30 cellular contexts compared by ENCODE assay signal in genomic region chr9:13971910-13972655, GRCh38.
DNase-seq lines count a peak whose midpoint lies in the region; ATAC-seq, FAIRE-seq and TF ChIP-seq lines count a peak whose summit lies in the region.
"Had no signal": no experiment of that assay in that cellular context is flagged by ENCODE, and none has a peak within 500 bp of the region (broad histone marks: within the 10 kb centered on the region; RNA-seq: fewer than 3 reads in every experiment).

No MANE protein-coding gene starts in this region.

- POLR2A ChIA-PET in K562 (lab: Yijun Ruan, JAX), result no interaction called here

- H3K27ac ChIP-seq in heart right ventricle, result peak overlapping the region in 4 of 10 donors; percentile 18 to 39 (median 32)
- H3K27ac ChIP-seq in right atrium auricular region, result no peak overlapping the region
- H3K27ac ChIP-seq in K562 (ENCODE audit: extremely low read depth, low read depth, low read length), result no peak overlapping the region
- H3K27ac ChIP-seq in thyroid gland, result peak overlapping the region; percentile 78 to 93 (median 84)
- H3K27ac ChIP-seq: breast epithelium, coronary artery, esophagus squamous epithelium, Peyer's patch, SJSA1, thoracic aorta had no signal

- H3K4me3 ChIP-seq in heart right ventricle, result no peak overlapping the region
- no peak overlapping the region for H3K4me3 ChIP-seq in right atrium auricular region
- no peak overlapping the region for H3K4me3 ChIP-seq in K562
- H3K4me3 ChIP-seq in thyroid gland (replicated peaks in 1 of 3), result no peak overlapping the region
- H3K4me3 ChIP-seq: breast epithelium, coronary artery, esophagus squamous epithelium, Peyer's patch, SJSA1, thoracic aorta had no signal

- TF ChIP-seq CTCF in heart right ventricle (IDR thresholded peaks at IDR 0.05) (no peak), right atrium auricular region (IDR thresholded peaks at IDR 0.05) (no peak), K562 (IDR thresholded peaks at IDR 0.05 in 2 of 3, conservative IDR thresholded peaks at IDR 0.05 in 1 of 3; ENCODE audit: insufficient read depth in 2 of 3, low read depth in 1 of 3, low read length in 3 of 3) (no peak), thyroid gland (IDR thresholded peaks at IDR 0.05) (no peak)

- ATAC-seq in heart right ventricle, result peak in 6 of 8 donors; percentile 9 to 56 (median 36)
- no peak for ATAC-seq in K562
- ATAC-seq in HG02970 (IDR thresholded peaks at IDR 0.05; ENCODE audit: low FRiP score, unreplicated experiment), result no peak
- ATAC-seq: T-cell had no signal

- H3K4me2 ChIP-seq in K562 (ENCODE audit: insufficient read depth, low read length), result no peak overlapping the region

- 50 to 62% methylated on average over 10 of the region's 10 CpGs for WGBS in heart right ventricle, 2 donors
- WGBS in K562 (ENCODE audit: insufficient coverage, low coverage, missing lambda C conversion rate), result 1% methylated on average over 8 of the region's 10 CpGs
- 29 to 33% methylated on average over 10 of the region's 10 CpGs for WGBS in thyroid gland, 2 donors

- TF ChIP-seq POLR2A in K562 (conservative IDR thresholded peaks at IDR 0.05) (no peak), thyroid gland (IDR thresholded peaks at IDR 0.05) (no peak)

- no peak for FAIRE-seq in K562 (lab: Jason Lieb, UNC)
- FAIRE-seq: frontal cortex, GM12891, islet of Langerhans had no signal

- H3K9me3 ChIP-seq in heart right ventricle (no peaks in the 10 kb centered on the region), right atrium auricular region (no peaks in the 10 kb centered on the region), K562 (replicated peaks; ENCODE audit: control insufficient read depth, insufficient read depth, low read depth, low read length) (no peaks in the 10 kb centered on the region), thyroid gland (no peaks in the 10 kb centered on the region)
- H3K9me3 ChIP-seq: BE2C, breast epithelium, Caco-2, esophagus squamous epithelium, Peyer's patch, SJSA1, thoracic aorta had no signal

- no peak overlapping the region for H2AFZ ChIP-seq in K562 (ENCODE audit: low read depth, low read length)

- peaks cover 3 to 43% (median 19%) of the 10 kb centered on the region in 9 donors for H3K4me1 ChIP-seq in heart right ventricle
- H3K4me1 ChIP-seq in right atrium auricular region, result peaks cover 0 to 23% of the 10 kb centered on the region in 2 donors
- H3K4me1 ChIP-seq in K562 (replicated peaks in 1 of 2; ENCODE audit: control insufficient read depth in 2 of 2, insufficient read depth in 2 of 2, low read length in 2 of 2), result no peaks in the 10 kb centered on the region
- H3K4me1 ChIP-seq in thyroid gland, result peaks cover 51 to 53% of the 10 kb centered on the region in 2 donors
- H3K4me1 ChIP-seq: breast epithelium, Caco-2, esophagus squamous epithelium, Peyer's patch, SJSA1 had no signal

- in situ Hi-C loops in K562 (cut with MboI), result no loop called here

- CTCF ChIA-PET in K562 (lab: Yijun Ruan, JAX; ENCODE audit: low intra/inter-chr PET ratio), result no interaction called here

- no peaks in the 10 kb centered on the region for H3K79me2 ChIP-seq in K562 (ENCODE audit: control insufficient read depth, insufficient read depth, low read length)

- no TSS peak for BruUV-seq in K562 (replicated peaks; lab: Mats Ljungman, UMichigan)

- H3K9me1 ChIP-seq in K562 (ENCODE audit: control insufficient read depth, insufficient read depth, low read length), result no peaks in the 10 kb centered on the region

- no peak for TF ChIP-seq EP300 in K562 (IDR thresholded peaks at IDR 0.05; ENCODE audit: low read length)

- intact Hi-C loops in heart right ventricle (cut with DNase I) (no loop called here), K562 (cut with micrococcal nuclease) (no loop called here), thyroid gland (cut with DNase I) (no loop called here)

- no peak overlapping the region for H3K9ac ChIP-seq in K562 (ENCODE audit: insufficient read depth in 1 of 2, low read depth in 2 of 2, low read length in 2 of 2)

- no peaks in the 10 kb centered on the region for H4K20me1 ChIP-seq in K562 (replicated peaks; ENCODE audit: control insufficient read depth, insufficient read depth, low read length)

- DNase-seq in heart right ventricle, result no peak
- DNase-seq in right atrium auricular region (ENCODE audit: low spot score), result no peak
- DNase-seq in K562 (ENCODE audit: extremely low read depth in 1 of 4, low spot score in 3 of 4), result no peak
- DNase-seq in kidney tubule cell (ENCODE audit: low spot score), result peak; percentile 52
- DNase-seq in thyroid gland, result peak; percentile 79 to 85
- no peak for DNase-seq in NCI-H128 (lab: John Stamatoyannopoulos, UW; ENCODE audit: unreplicated experiment)
- DNase-seq in middle frontal gyrus (ENCODE audit: extremely low spot score, low spot score), result no peak
- DNase-seq: activated CD4-positive, alpha-beta T cell treated with anti-CD3 and anti-CD28 coated beads, Interleukin-2, amount 10 ng/mL, durations not matched to agents 24 days and 14 days; activated naive CD4-positive, alpha-beta T cell; activated T-cell treated with anti-CD3 and anti-CD28 coated beads, Interleukin-2, amount 50 U/mL, for 48 hours; BE2C; Caco-2; esophagus squamous epithelium; H7; hypothalamus; NCI-H1092 treated with DMSO at 0.1 percent for 48 hours; NCI-H1930; nucleus accumbens; Peyer's patch; stimulated activated CD4-positive, alpha-beta T cell treated with anti-CD3 and anti-CD28 coated beads, Interleukin-4, amount 100 ng/mL, for 24 hours; stimulated activated naive CD4-positive, alpha-beta T cell treated with Interleukin-2 at 50 U/mL for 16 hours; T-cell had no signal

- TF ChIP-seq RAD21 in K562 (CRISPR knock-in tag; conservative IDR thresholded peaks at IDR 0.05 in 1 of 2, IDR thresholded peaks at IDR 0.05 in 1 of 2), result no peak

- H3K36me3 ChIP-seq in heart right ventricle (no peaks in the 10 kb centered on the region), right atrium auricular region (no peaks in the 10 kb centered on the region), K562 (ENCODE audit: control insufficient read depth, insufficient read depth, low read length) (no peaks in the 10 kb centered on the region), thyroid gland (no peaks in the 10 kb centered on the region)
- H3K36me3 ChIP-seq: BE2C, breast epithelium, esophagus squamous epithelium, Peyer's patch, SJSA1, thoracic aorta had no signal

- H3K27me3 ChIP-seq in heart right ventricle (no peaks in the 10 kb centered on the region), right atrium auricular region (no peaks in the 10 kb centered on the region), K562 (ENCODE audit: control insufficient read depth in 2 of 2, insufficient read depth in 2 of 2, low read length in 2 of 2) (no peaks in the 10 kb centered on the region; a peak in 1 of 5 replicates), thyroid gland (no peaks in the 10 kb centered on the region)
- H3K27me3 ChIP-seq: BE2C, breast epithelium, esophagus squamous epithelium, Peyer's patch, SJSA1 had no signal

TF ChIP-seq in K562, 482 proteins besides CTCF, POLR2A, EP300 and RAD21:
- TF ChIP-seq IRF9 (tag; IDR thresholded peaks at IDR 0.05) (no peak), FOXJ2 (tag; IDR thresholded peaks at IDR 0.05) (0 out of 2 replicates have a peak, but pooled peaks have one; percentile 27)

Comparison
In these comparisons a context has a peak if more than half of its experiments do, and no peak if none do; other contexts are left out.
1. ATAC-seq: peak in heart right ventricle (6 of 8); none in K562 (single experiment) and HG02970 (single experiment).
2. DNase-seq: peak in kidney tubule cell (single experiment) and thyroid gland (2 of 2); none in heart right ventricle (0 of 2), right atrium auricular region (single experiment), K562 (0 of 4), NCI-H128 (single experiment) and middle frontal gyrus (single experiment).
3. H3K27ac ChIP-seq: peak in thyroid gland (3 of 3); none in right atrium auricular region (0 of 2) and K562 (single experiment).